In the genomic region with DNA sequence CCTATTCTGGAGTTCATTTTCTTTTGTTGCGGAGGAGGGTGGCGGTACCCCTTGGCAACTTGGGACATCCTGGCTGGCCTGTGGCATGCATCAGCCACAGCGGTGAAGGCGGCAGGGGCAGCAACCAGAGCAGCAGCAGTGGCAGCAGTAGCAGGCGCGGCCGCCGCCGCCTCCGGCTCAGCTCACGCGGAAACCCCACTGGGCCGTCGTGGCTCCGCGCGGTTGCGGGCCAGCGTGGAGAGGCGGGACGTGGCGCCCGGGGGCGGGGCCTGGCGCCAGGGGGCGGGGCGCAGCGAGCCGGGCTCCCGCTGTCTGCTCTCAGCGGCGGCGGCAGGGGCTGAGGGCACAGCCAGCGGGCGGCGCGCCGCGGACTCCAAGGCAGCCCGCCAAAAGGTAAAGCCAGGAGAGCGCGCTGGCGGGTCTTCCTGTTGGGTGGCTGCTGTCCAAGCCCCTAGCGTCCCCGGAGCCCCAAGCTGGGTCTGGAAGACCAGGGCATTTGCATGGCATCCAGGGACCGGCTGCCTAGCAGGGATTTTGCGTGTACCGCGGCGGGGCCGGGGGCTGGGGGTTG, we compare ENCODE assay signal across 8 cellular contexts.
A peak's percentile ranks its signal among the peaks of the same experiment; 100 is the strongest.
DNase-seq lines count a peak whose midpoint lies in the region; ATAC-seq and TF ChIP-seq lines count a peak whose summit lies in the region.

No MANE protein-coding gene starts in this region.

- peak; percentile 54 to 71 for DNase-seq in NCI-H2081 (lab: John Stamatoyannopoulos, UW)
- DNase-seq in NCI-H2081 treated with DMSO at 0.1 percent for 48 hours (lab: John Stamatoyannopoulos, UW), result no peak
- DNase-seq in hepatic stellate cell (ENCODE audit: low spot score), result peak; percentile 3
- peak; percentile 58 for DNase-seq in sciatic nerve (ENCODE audit: low spot score)
- DNase-seq in kidney glomerular epithelial cell (lab: John Stamatoyannopoulos, UW), result no peak
- no peak for DNase-seq in SIG-M5 (lab: John Stamatoyannopoulos, UW)

- intact Hi-C loops in sciatic nerve (cut with DNase I), result no loop called here

- ATAC-seq in SK-N-SH treated with all-trans-retinoic acid at 6 μM for 48 hours (peak; percentile 88), sciatic nerve (peak; percentile 60), HG03442 (IDR thresholded peaks at IDR 0.05; ENCODE audit: unreplicated experiment) (no peak)

TF ChIP-seq in SK-N-SH treated with all-trans-retinoic acid at 6 μM for 48 hours, 23 proteins besides CTCF, POLR2A, EP300 and RAD21:
- no peak for TF ChIP-seq ZNF70 (CRISPR knock-in tag; IDR thresholded peaks at IDR 0.05)

Comparison
In these comparisons a context has a peak if more than half of its experiments do, and no peak if none do; other contexts are left out.
1. DNase-seq: peak in NCI-H2081 (2 of 2), hepatic stellate cell (single experiment) and sciatic nerve (single experiment); none in NCI-H2081 treated with DMSO at 0.1 percent for 48 hours (single experiment), kidney glomerular epithelial cell (single experiment) and SIG-M5 (single experiment).